ENCODE assay signal across 8 cellular contexts in the genomic region with DNA sequence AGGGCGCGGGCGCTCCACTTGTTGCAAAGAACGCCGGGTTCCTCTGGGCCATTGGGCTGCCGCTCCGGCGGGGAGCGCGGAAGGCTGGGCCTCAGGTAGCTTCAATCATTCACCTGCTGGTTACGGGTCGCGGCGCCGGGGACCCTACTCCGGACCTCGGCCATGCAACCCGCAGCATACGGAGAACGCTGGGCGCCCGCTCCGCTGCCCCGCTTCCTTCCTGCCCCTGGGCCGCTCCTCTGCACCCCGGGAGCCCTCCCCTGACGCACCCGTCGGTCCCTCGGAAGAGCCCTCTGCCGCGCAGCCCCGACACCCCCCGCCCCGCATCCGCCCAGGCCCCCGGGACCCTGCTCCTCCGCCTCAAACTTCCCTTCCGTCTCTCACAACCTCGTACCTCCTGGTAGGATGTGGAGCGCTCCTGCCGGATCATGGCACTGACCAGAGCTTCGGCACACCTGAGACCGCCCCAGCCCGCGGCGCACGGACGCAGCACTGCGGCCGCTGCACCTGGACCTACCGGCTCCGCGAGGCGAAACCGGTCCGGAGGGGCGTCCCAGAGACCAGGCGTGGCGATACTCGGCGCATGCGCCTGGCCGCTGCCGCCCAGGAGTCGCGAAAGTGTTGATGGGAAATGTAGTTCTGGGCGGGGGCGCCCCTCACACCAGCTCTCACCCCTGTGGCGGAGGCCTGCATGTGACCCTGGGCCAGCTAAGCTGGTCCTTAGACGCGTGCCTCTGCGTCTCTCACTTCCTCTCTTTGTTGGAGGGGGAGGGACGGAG. TPM values are rescaled to one million over a fixed set of nuclear protein-coding genes. Genes with fewer than 3 reads are reported as not detected.
DNase-seq lines count a peak whose midpoint lies in the region; ATAC-seq and TF ChIP-seq lines count a peak whose summit lies in the region.

A gene (minus strand): TSS at position 559 of the 779 bp plus-strand sequence. CDS start 129 bp downstream, at position 430.

- peaks cover 15% of the 10 kb centered on the region for H3K27me3 ChIP-seq in HUES64 (ENCODE audit: insufficient read depth, low read length)

- H3K9ac ChIP-seq in HUES64 (ENCODE audit: low read depth, low read length): peak within 1 kb of the TSS; percentile 61

- H3K9me3 ChIP-seq in HUES64 (ENCODE audit: insufficient read depth, low read depth, low read length): no peaks in the 10 kb centered on the region

- peaks cover 22% of the 10 kb centered on the region for H3K36me3 ChIP-seq in HUES64 (ENCODE audit: insufficient read depth, low read length)

- no peak for TF ChIP-seq CTCF in epithelial cell of proximal tubule (conservative IDR thresholded peaks at IDR 0.05; ENCODE audit: low read depth, low read length)

- under 1% methylated on average over 73 of the region's 74 CpGs for WGBS in HUES64

- H3K4me1 ChIP-seq in HUES64 (ENCODE audit: insufficient read depth, low read length): peaks cover 5% of the 10 kb centered on the region

- DNase-seq in DMS 273 treated with DMSO at 0.1 percent for 48 hours (lab: John Stamatoyannopoulos, UW) (peak; percentile 80), OCI-M1 (lab: John Stamatoyannopoulos, UW) (peak; percentile 99), activated T-cell treated with anti-CD3 and anti-CD28 coated beads for 24 hours (ENCODE audit: low read depth) (peak; percentile 84), epithelial cell of proximal tubule (ENCODE audit: low read depth) (no peak), mucosa of gallbladder (ENCODE audit: low spot score) (peak; percentile 90)
- DNase-seq in stimulated activated CD8-positive, alpha-beta memory T cell treated with anti-CD3 and anti-CD28 coated beads, Interleukin-4, amount 100 ng/mL, for 4 hours (ENCODE audit: low read depth in 2 of 2, low spot score in 1 of 2): peak; percentile 64 to 81

- H3K4me3 ChIP-seq in HUES64 (ENCODE audit: low read length) (peak within 1 kb of the TSS; percentile 83), epithelial cell of proximal tubule (ENCODE audit: low read depth, low read length) (peak within 1 kb of the TSS; percentile 95)

- no peak within 1 kb of the TSS for H3K27ac ChIP-seq in HUES64 (ENCODE audit: low read depth, low read length)

- ATAC-seq in GM21447 (IDR thresholded peaks at IDR 0.05; ENCODE audit: unreplicated experiment): peak; percentile 96

RNA-seq across cellular contexts. Expression of the gene that starts here (rescaled TPM):
- 9.7 TPM for polyA plus RNA-seq in HUES64 (2013, experiment 1 of 2)
- 11.1 TPM for polyA plus RNA-seq in HUES64 (2013, experiment 2 of 2)
- total RNA-seq in epithelial cell of proximal tubule (12.9 and 17.7 TPM in 2 replicates), mucosa of gallbladder (4.0 TPM)
